In genomic region chr4:53943345-53944085, GRCh38 we compare ENCODE assay signal across 12 cellular contexts.
DNase-seq lines count a peak whose midpoint lies in the region; ATAC-seq, FAIRE-seq and TF ChIP-seq lines count a peak whose summit lies in the region.
"Had no signal": no experiment of that assay in that cellular context is flagged by ENCODE, and none has a peak within 500 bp of the region (broad histone marks: within the 10 kb centered on the region; RNA-seq: fewer than 3 reads in every experiment).

No MANE protein-coding gene starts in this region.

- H4K20me1 ChIP-seq in Karpas-422 (ENCODE audit: insufficient read depth, low read depth, low read length): no peaks in the 10 kb centered on the region

- peaks cover 12% of the 10 kb centered on the region for H3K4me1 ChIP-seq in Karpas-422 (ENCODE audit: low read length)

- no peaks in the 10 kb centered on the region for H3K79me2 ChIP-seq in Karpas-422 (ENCODE audit: low read length)

- peak; percentile 64 for FAIRE-seq in bronchial epithelial cell (lab: Jason Lieb, UNC)
- FAIRE-seq: GM19239 had no signal

- no peaks in the 10 kb centered on the region for H3K9me2 ChIP-seq in Karpas-422 (replicated peaks; ENCODE audit: insufficient read depth, low read length)

- no peaks in the 10 kb centered on the region for H3K9me3 ChIP-seq in Karpas-422 (ENCODE audit: low read length)

- no peak overlapping the region for H2AFZ ChIP-seq in Karpas-422 (ENCODE audit: low read length)

- H3K4me3 Mint-ChIP-seq in nephron: no peak overlapping the region
- H3K4me3 Mint-ChIP-seq: IgD-negative memory B cell had no signal

- H3K4me3 ChIP-seq in bronchial epithelial cell (ENCODE audit: low read depth, low read length) (no peak overlapping the region), Karpas-422 (ENCODE audit: low read length) (no peak overlapping the region)

- H3K27me3 Mint-ChIP-seq in nephron (ENCODE audit: low read depth): peaks cover 14% of the 10 kb centered on the region

- H3K9ac ChIP-seq in Karpas-422 (ENCODE audit: low read length): no peak overlapping the region

- H3K27ac ChIP-seq in Karpas-422 (ENCODE audit: low read length): no peak overlapping the region

- no peaks in the 10 kb centered on the region for H3K27me3 ChIP-seq in bronchial epithelial cell (ENCODE audit: control insufficient read depth, insufficient read depth, low read length)
- H3K27me3 ChIP-seq in Karpas-422 (ENCODE audit: low read length): no peaks in the 10 kb centered on the region

- H3K36me3 Mint-ChIP-seq in nephron (ENCODE audit: low read depth): peaks cover 7% of the 10 kb centered on the region
- H3K36me3 Mint-ChIP-seq: IgD-negative memory B cell had no signal

- peaks cover 23% of the 10 kb centered on the region for H3K9me3 Mint-ChIP-seq in nephron

- TF ChIP-seq CTCF in bronchial epithelial cell (IDR thresholded peaks at IDR 0.05; ENCODE audit: insufficient read depth, low read length, severe bottlenecking) (no peak), nephron (IDR thresholded peaks at IDR 0.05; ENCODE audit: unreplicated experiment in 3 of 3) (no peak)

- peak overlapping the region in 2 of 3 experiments; percentile 16 to 44 for H3K27ac Mint-ChIP-seq in nephron

- peaks cover 7% of the 10 kb centered on the region for H3K4me1 Mint-ChIP-seq in nephron
- H3K4me1 Mint-ChIP-seq: IgD-negative memory B cell had no signal

- no peak overlapping the region for H3K4me2 ChIP-seq in Karpas-422 (ENCODE audit: low read depth, low read length, poor library complexity, severe bottlenecking)

- H3K36me3 ChIP-seq in bronchial epithelial cell (ENCODE audit: control insufficient read depth, insufficient read depth, low read length): no peaks in the 10 kb centered on the region
- no peaks in the 10 kb centered on the region for H3K36me3 ChIP-seq in Karpas-422 (ENCODE audit: insufficient read depth, low read length)

- DNase-seq in HCEC 1CT (peak; percentile 81), NCI-H446 treated with DMSO at 0.1 percent for 48 hours (lab: John Stamatoyannopoulos, UW) (peak; percentile 57), bronchial epithelial cell (ENCODE audit: low read depth) (peak; percentile 97), GOT3 (lab: John Stamatoyannopoulos, UW) (no peak), cerebellar nuclear complex (lab: John Stamatoyannopoulos, UW) (no peak), Karpas-422 (no peak)
- DNase-seq: activated CD4-positive, CD25-positive, alpha-beta regulatory T cell; substantia nigra had no signal

- no peak for ATAC-seq in GM18520 (IDR thresholded peaks at IDR 0.05; ENCODE audit: unreplicated experiment)

Comparison
In these comparisons a context has a peak if more than half of its experiments do, and no peak if none do; other contexts are left out.
1. DNase-seq: peak in HCEC 1CT (single experiment), NCI-H446 treated with DMSO at 0.1 percent for 48 hours (single experiment) and bronchial epithelial cell (single experiment); none in GOT3 (single experiment), cerebellar nuclear complex (0 of 2) and Karpas-422 (single experiment).